Comparison of ENCODE assay signal across 12 cellular contexts in genomic region chr15:99143655-99144610, GRCh38. TPM values are rescaled to one million over a fixed set of nuclear protein-coding genes. Genes with fewer than 3 reads are reported as not detected.
DNase-seq lines count a peak whose midpoint lies in the region; ATAC-seq and TF ChIP-seq lines count a peak whose summit lies in the region.
"Had no signal": no experiment of that assay in that cellular context is flagged by ENCODE, and none has a peak within 500 bp of the region (broad histone marks: within the 10 kb centered on the region; RNA-seq: fewer than 3 reads in every experiment).

No MANE protein-coding gene starts in this region.

- H3K4me3 ChIP-seq in ACC112 (ENCODE audit: low read depth, low read length) = no peak overlapping the region
- H3K4me3 ChIP-seq in RWPE2 (ENCODE audit: severe bottlenecking) = no peak overlapping the region
- H3K4me3 ChIP-seq in fibroblast of villous mesenchyme (ENCODE audit: low read depth, low read length) = no peak overlapping the region
- peak overlapping the region; percentile 19 for H3K4me3 ChIP-seq in neural progenitor cell
- H3K4me3 ChIP-seq: BLaER1, SJSA1 had no signal

- H3K27me3 ChIP-seq in ACC112 (ENCODE audit: insufficient read depth, low read length) (no peaks in the 10 kb centered on the region), RWPE2 (ENCODE audit: insufficient read depth, poor library complexity, severe bottlenecking) (no peaks in the 10 kb centered on the region), neural progenitor cell (no peaks in the 10 kb centered on the region)
- H3K27me3 ChIP-seq: BLaER1, SJSA1 had no signal

- H4K20me1 ChIP-seq in neural progenitor cell (ENCODE audit: low read depth) = no peaks in the 10 kb centered on the region
- H4K20me1 ChIP-seq: BLaER1 had no signal

- no peak for TF ChIP-seq CTCF in RWPE2 (IDR thresholded peaks at IDR 0.05; ENCODE audit: poor library complexity, severe bottlenecking)
- TF ChIP-seq CTCF in fibroblast of villous mesenchyme (IDR thresholded peaks at IDR 0.05; ENCODE audit: insufficient read depth, low read depth, low read length) = no peak
- TF ChIP-seq CTCF in neural progenitor cell (IDR thresholded peaks at IDR 0.05) = no peak

- no peak for DNase-seq in RWPE2 (ENCODE audit: low spot score)
- DNase-seq in fibroblast of villous mesenchyme (ENCODE audit: low read depth) = peak; percentile 75
- peak; percentile 20 for DNase-seq in neural progenitor cell (ENCODE audit: low spot score)
- no peak for DNase-seq in ACHN
- no peak for DNase-seq in NCI-H187 treated with DMSO at 0.1 percent for 48 hours (lab: John Stamatoyannopoulos, UW)
- DNase-seq: cerebellar nuclear complex, NCI-H187 had no signal

- ATAC-seq in RWPE2 (ENCODE audit: low read depth) = peak; percentile 43; the same call in 2 of the 3 replicates
- no peak for ATAC-seq in HG03432 (IDR thresholded peaks at IDR 0.05; ENCODE audit: unreplicated experiment)
- ATAC-seq in HG02678 (IDR thresholded peaks at IDR 0.05; ENCODE audit: unreplicated experiment) = no peak

- no peak overlapping the region for H3K4me3 Mint-ChIP-seq in neural progenitor cell

- H3K27me3 Mint-ChIP-seq in neural progenitor cell (ENCODE audit: insufficient read depth, low read depth) = peaks cover 2% of the 10 kb centered on the region

- peak overlapping the region; percentile 70 for H3K4me2 ChIP-seq in neural progenitor cell
- H3K4me2 ChIP-seq: BLaER1 had no signal

- H3K9ac ChIP-seq in neural progenitor cell = no peak overlapping the region
- H3K9ac ChIP-seq: BLaER1 had no signal

- H3K27ac ChIP-seq in ACC112 (ENCODE audit: low read depth, low read length) = peak overlapping the region; percentile 16; the same call in 1 of the 2 replicates
- no peak overlapping the region for H3K27ac ChIP-seq in RWPE2 (ENCODE audit: poor library complexity, severe bottlenecking)
- H3K27ac ChIP-seq in neural progenitor cell = peak overlapping the region; percentile 83
- H3K27ac ChIP-seq: BLaER1, SJSA1 had no signal

- peak overlapping the region; percentile 89 for H3K27ac Mint-ChIP-seq in neural progenitor cell

- peaks cover 16% of the 10 kb centered on the region for H3K36me3 Mint-ChIP-seq in neural progenitor cell

- in situ Hi-C loops in ACHN (cut with HindIII; ENCODE audit: low pct_ligation_motif_present, low pct_unique_long_range_greater_than_20kb, low sequenced_read_pairs) = no loop called here

- H3K9me3 ChIP-seq in RWPE2 (ENCODE audit: severe bottlenecking) (no peaks in the 10 kb centered on the region), neural progenitor cell (ENCODE audit: low read depth) (no peaks in the 10 kb centered on the region)
- H3K9me3 ChIP-seq: BLaER1, SJSA1 had no signal

- H3F3A ChIP-seq in neural progenitor cell (ENCODE audit: low read depth) = peaks cover 27% of the 10 kb centered on the region

- H3K36me3 ChIP-seq in ACC112 (ENCODE audit: insufficient read depth, low read length) = no peaks in the 10 kb centered on the region; the same call in 1 of the 2 replicates
- no peaks in the 10 kb centered on the region for H3K36me3 ChIP-seq in RWPE2 (ENCODE audit: low read depth)
- H3K36me3 ChIP-seq in neural progenitor cell = no peaks in the 10 kb centered on the region
- H3K36me3 ChIP-seq: BLaER1 had no signal

- no peaks in the 10 kb centered on the region for H3K9me3 Mint-ChIP-seq in neural progenitor cell

- H3K79me2 ChIP-seq in ACC112 (ENCODE audit: control insufficient read depth, insufficient read depth, low read length, unreplicated experiment) (no peaks in the 10 kb centered on the region), neural progenitor cell (ENCODE audit: low read depth) (no peaks in the 10 kb centered on the region)

- no peak overlapping the region for H2AFZ ChIP-seq in ACC112 (ENCODE audit: low read length, unreplicated experiment)
- peak overlapping the region; percentile 7 for H2AFZ ChIP-seq in neural progenitor cell (replicated peaks)

- peaks cover 7% of the 10 kb centered on the region for H3K4me1 ChIP-seq in ACC112 (ENCODE audit: control insufficient read depth, insufficient read depth, low read length, unreplicated experiment)
- H3K4me1 ChIP-seq in RWPE2 (ENCODE audit: insufficient read depth, poor library complexity, severe bottlenecking) = no peaks in the 10 kb centered on the region
- H3K4me1 ChIP-seq in neural progenitor cell = peaks cover 27% of the 10 kb centered on the region
- H3K4me1 ChIP-seq: BLaER1 had no signal

- H3K4me1 Mint-ChIP-seq in neural progenitor cell = peaks cover 41% of the 10 kb centered on the region

RNA-seq across cellular contexts. Expression of gene SYNM, which starts 39.1 kb away (rescaled TPM):
- 5.6 and 8.4 TPM in 2 replicates for total RNA-seq in fibroblast of villous mesenchyme
- 0.84 and 0.97 TPM in 2 replicates for total RNA-seq in neural progenitor cell (ENCODE audit: low replicate concordance)

Comparison
In these comparisons a context has a peak if more than half of its experiments do, and no peak if none do; other contexts are left out.
1. DNase-seq: peak in fibroblast of villous mesenchyme (single experiment) and neural progenitor cell (single experiment); none in RWPE2 (single experiment), ACHN (single experiment) and NCI-H187 treated with DMSO at 0.1 percent for 48 hours (single experiment).